21 cellular contexts compared by ENCODE assay signal in the genomic region with DNA sequence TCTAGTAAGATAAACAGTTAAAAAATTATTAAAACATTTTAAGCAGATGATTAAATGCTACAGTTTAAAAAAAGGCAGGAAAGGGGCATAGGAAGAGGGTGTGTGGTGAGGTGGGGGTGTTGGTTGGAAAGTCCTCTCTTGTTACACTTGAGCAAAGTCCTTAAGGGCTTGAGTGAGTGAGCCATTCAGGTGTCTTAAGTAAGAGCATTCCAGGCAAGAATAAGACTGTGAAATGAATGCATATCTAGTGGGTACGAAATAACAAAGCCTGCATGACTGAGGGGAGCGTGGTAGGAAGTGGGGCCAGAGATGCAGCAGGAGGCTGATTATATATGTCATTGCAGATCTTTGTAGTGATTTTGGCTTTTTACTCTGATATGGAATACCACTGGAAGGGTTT.
"Had no signal": no experiment of that assay in that cellular context is flagged by ENCODE, and none has a peak within 500 bp of the region (broad histone marks: within the 10 kb centered on the region; RNA-seq: fewer than 3 reads in every experiment).

No MANE protein-coding gene starts in this region.

- H3K9me3 ChIP-seq: body of pancreas, lower lobe of right lung, neutrophil, tibial nerve, uterus had no signal

- H3K27me3 Mint-ChIP-seq: activated CD4-positive, alpha-beta T cell treated with anti-CD3 and anti-CD28 coated beads, Interleukin-2, amount 10 ng/mL, durations not matched to agents 24 days and 14 days; activated CD8-positive, alpha-beta T cell treated with anti-CD3 and anti-CD28 coated beads for 36 hours; naive thymus-derived CD8-positive, alpha-beta T cell had no signal

- H3K4me3 ChIP-seq: body of pancreas, lower lobe of right lung, tibial nerve, uterus had no signal

- ATAC-seq: activated CD8-positive, alpha-beta T cell treated with anti-CD3 and anti-CD28 coated beads for 36 hours; body of pancreas; foreskin keratinocyte; left colon; naive thymus-derived CD8-positive, alpha-beta T cell; stimulated activated naive CD8-positive, alpha-beta T cell treated with anti-CD3 and anti-CD28 coated beads, Interleukin-15, Interleukin-2, amounts not matched to agents 100 U/mL and 50 U/mL, for 24 hours had no signal

- H3K27me3 ChIP-seq: body of pancreas, foreskin keratinocyte, neutrophil, tibial nerve, uterus had no signal

- H3K36me3 ChIP-seq: uterus had no signal

- DNase-seq: activated CD8-positive, alpha-beta T cell treated with anti-CD3 and anti-CD28 coated beads for 36 hours; activated T-cell treated with anti-CD3 and anti-CD28 coated beads, Interleukin-2, amount 50 U/mL, for 48 hours; body of pancreas; caudate nucleus; foreskin keratinocyte; glutamatergic neuron; hippocampal formation; left colon; lower lobe of right lung; naive thymus-derived CD8-positive, alpha-beta T cell; stimulated activated CD4-positive, alpha-beta T cell treated with anti-CD3 and anti-CD28 coated beads, Interleukin-12 subunit alpha, Interleukin-12 subunit beta, amount 100 ng/mL, for 4 hours; stimulated activated CD4-positive, alpha-beta T cell treated with anti-CD3 and anti-CD28 coated beads, Interleukin-1b, Interleukin-23, amount 100 ng/mL, for 48 hours; stimulated activated CD8-positive, alpha-beta memory T cell treated with anti-CD3 and anti-CD28 coated beads, Interleukin-4, amount 100 ng/mL, for 48 hours; stimulated activated naive CD8-positive, alpha-beta T cell treated with anti-CD3 and anti-CD28 coated beads, Interleukin-15, Interleukin-2, amounts not matched to agents 100 U/mL and 50 U/mL, for 24 hours; substantia nigra; T-helper 1 cell; uterus had no signal

- H3K4me3 Mint-ChIP-seq: activated CD4-positive, alpha-beta T cell treated with anti-CD3 and anti-CD28 coated beads, Interleukin-2, amount 10 ng/mL, durations not matched to agents 24 days and 14 days; activated CD8-positive, alpha-beta T cell treated with anti-CD3 and anti-CD28 coated beads for 36 hours; naive thymus-derived CD8-positive, alpha-beta T cell had no signal

- H3K27ac ChIP-seq: body of pancreas, epithelial cell of prostate, foreskin keratinocyte, lower lobe of right lung, neutrophil, tibial nerve, uterus had no signal

- H3K9me3 Mint-ChIP-seq: activated CD4-positive, alpha-beta T cell treated with anti-CD3 and anti-CD28 coated beads, Interleukin-2, amount 10 ng/mL, durations not matched to agents 24 days and 14 days; activated CD8-positive, alpha-beta T cell treated with anti-CD3 and anti-CD28 coated beads for 36 hours; naive thymus-derived CD8-positive, alpha-beta T cell had no signal
